Comparison of ENCODE assay signal across 16 cellular contexts in genomic region chr9:37787059-37787458, GRCh38.
"Had no signal": no experiment of that assay in that cellular context is flagged by ENCODE, and none has a peak within 500 bp of the region (broad histone marks: within the 10 kb centered on the region; RNA-seq: fewer than 3 reads in every experiment).

No MANE protein-coding gene starts in this region.

- H3K4me2 ChIP-seq: SK-N-SH had no signal

- H3K27me3 ChIP-seq: pancreas, vagina had no signal

- DNase-seq: activated B cell treated with CpG ODN at 0.5 μM for 24 hours; activated naive CD4-positive, alpha-beta T cell; caudate nucleus; effector memory CD4-positive, alpha-beta T cell; hypothalamus; natural killer cell; retina; SK-N-SH; T-helper 17 cell; tibial artery had no signal

- ATAC-seq: activated T-cell treated with anti-CD3 and anti-CD28 coated beads, Interleukin-2, amount 50 U/mL, for 72 hours; natural killer cell; pancreas; stimulated activated effector memory CD8-positive, alpha-beta T cell treated with anti-CD3 and anti-CD28 coated beads, Interleukin-12 subunit alpha, Interleukin-12 subunit beta, amount 100 ng/mL, for 72 hours; T-helper 17 cell had no signal

- H3K27ac ChIP-seq: epithelial cell of prostate, pancreas, skin epidermis, tibial artery, vagina had no signal

- H3K36me3 ChIP-seq: pancreas had no signal

- H3K9me3 ChIP-seq: pancreas, SK-N-SH, tibial artery, vagina had no signal

- H3K4me3 ChIP-seq: pancreas, skin epidermis, tibial artery, vagina had no signal

- H3K9ac ChIP-seq: SK-N-SH had no signal
